17 cellular contexts compared by ENCODE assay signal in the genomic region with DNA sequence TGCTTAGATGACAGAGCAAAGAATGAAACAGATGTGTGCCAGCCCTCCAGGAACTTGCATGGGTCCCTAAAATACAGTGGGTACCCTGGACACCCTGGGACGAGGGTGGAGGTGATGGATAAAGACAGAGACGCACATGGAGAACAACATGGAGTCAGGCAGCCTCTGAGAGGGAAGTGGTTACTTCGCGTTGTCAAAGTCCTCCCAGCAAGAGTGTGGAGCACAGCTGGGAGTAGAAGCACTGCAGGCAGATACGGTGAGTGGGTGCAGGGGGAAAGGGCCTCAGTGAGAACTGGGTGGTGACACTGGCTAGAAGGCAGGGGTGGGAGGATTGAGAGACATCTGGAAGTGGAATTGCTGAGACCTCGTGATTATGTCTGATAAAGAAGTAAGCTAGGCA.
DNase-seq lines count a peak whose midpoint lies in the region; ATAC-seq and TF ChIP-seq lines count a peak whose summit lies in the region.
"Had no signal": no experiment of that assay in that cellular context is flagged by ENCODE, and none has a peak within 500 bp of the region (broad histone marks: within the 10 kb centered on the region; RNA-seq: fewer than 3 reads in every experiment).

No MANE protein-coding gene starts in this region.

- H3K27me3 Mint-ChIP-seq in neural progenitor cell (ENCODE audit: insufficient read depth, low read depth): peaks cover 12% of the 10 kb centered on the region

- ATAC-seq in upper lobe of right lung (no peak), GM21360 (IDR thresholded peaks at IDR 0.05; ENCODE audit: unreplicated experiment) (no peak)
- ATAC-seq: GM23338 had no signal

- H3K4me1 Mint-ChIP-seq in neural progenitor cell: no peaks in the 10 kb centered on the region
- H3K4me1 Mint-ChIP-seq: B cell; CD14-positive monocyte; CD8-positive, alpha-beta memory T cell; GM23338 had no signal

- H3K9me3 ChIP-seq in neural progenitor cell (ENCODE audit: low read depth) (peaks cover 3% of the 10 kb centered on the region), upper lobe of right lung (no peaks in the 10 kb centered on the region)

- H3K4me3 Mint-ChIP-seq in neural progenitor cell: no peak overlapping the region
- H3K4me3 Mint-ChIP-seq: B cell; CD14-positive monocyte; CD4-positive, alpha-beta T cell; CD8-positive, alpha-beta memory T cell; GM23338; HFFc6 had no signal

- H3K4me2 ChIP-seq in neural progenitor cell: no peak overlapping the region
- H3K4me2 ChIP-seq: GM23338 had no signal

- no peaks in the 10 kb centered on the region for H3K79me2 ChIP-seq in neural progenitor cell (ENCODE audit: low read depth)

- intact Hi-C loops in upper lobe of right lung (cut with DNase I) (no loop called here), posterior cingulate gyrus (cut with DNase I) (no loop called here)

- H3K27ac Mint-ChIP-seq in neural progenitor cell: peak overlapping the region; percentile 9
- H3K27ac Mint-ChIP-seq: B cell; CD4-positive, alpha-beta T cell; CD8-positive, alpha-beta memory T cell; GM23338; HFFc6 had no signal

- no peaks in the 10 kb centered on the region for H3K4me1 ChIP-seq in neural progenitor cell
- H3K4me1 ChIP-seq in upper lobe of right lung: no peaks in the 10 kb centered on the region
- H3K4me1 ChIP-seq: HAP-1 had no signal

- no peaks in the 10 kb centered on the region for H3K36me3 ChIP-seq in neural progenitor cell
- H3K36me3 ChIP-seq in upper lobe of right lung: no peaks in the 10 kb centered on the region
- H3K36me3 ChIP-seq: BLaER1 treated with 17β-estradiol and CSF1 and Interleukin-3, amounts not matched to agents 10 nM and 100 nM; HAP-1 had no signal

- H3K27me3 ChIP-seq in neural progenitor cell: no peaks in the 10 kb centered on the region
- no peaks in the 10 kb centered on the region for H3K27me3 ChIP-seq in upper lobe of right lung
- H3K27me3 ChIP-seq: BLaER1 treated with 17β-estradiol and CSF1 and Interleukin-3, amounts not matched to agents 10 nM and 100 nM had no signal

- peaks cover 28% of the 10 kb centered on the region for H3K9me3 Mint-ChIP-seq in neural progenitor cell

- no peak overlapping the region for H3K9ac ChIP-seq in neural progenitor cell
- H3K9ac ChIP-seq: BLaER1 treated with 17β-estradiol and CSF1 and Interleukin-3, amounts not matched to agents 10 nM and 100 nM had no signal

- H3K27ac ChIP-seq in neural progenitor cell (no peak overlapping the region), upper lobe of right lung (no peak overlapping the region)
- H3K27ac ChIP-seq: BLaER1 treated with 17β-estradiol and CSF1 and Interleukin-3, amounts not matched to agents 10 nM and 100 nM had no signal

- no peaks in the 10 kb centered on the region for H4K20me1 ChIP-seq in neural progenitor cell (ENCODE audit: low read depth)
- H4K20me1 ChIP-seq: BLaER1 treated with 17β-estradiol and CSF1 and Interleukin-3, amounts not matched to agents 10 nM and 100 nM had no signal

- H3K4me3 ChIP-seq in neural progenitor cell (no peak overlapping the region), upper lobe of right lung (no peak overlapping the region)
- H3K4me3 ChIP-seq: BLaER1 treated with 17β-estradiol and CSF1 and Interleukin-3, amounts not matched to agents 10 nM and 100 nM; GM23338; HAP-1 had no signal

- DNase-seq in ecto neural progenitor cell (ENCODE audit: low spot score) (peak; percentile 21), neural progenitor cell (ENCODE audit: low spot score) (no peak), upper lobe of right lung (peak; percentile 18), DMS53 treated with DMSO at 0.1 percent for 48 hours (lab: John Stamatoyannopoulos, UW; ENCODE audit: unreplicated experiment) (no peak), posterior cingulate gyrus (no peak)
- DNase-seq: CD4-positive, alpha-beta T cell; CD8-positive, alpha-beta memory T cell; DMS 273 treated with DMSO at 0.1 percent for 48 hours; DMS79 treated with DMSO at 0.1 percent for 48 hours; GF-D8; HFFc6 had no signal

- no peaks in the 10 kb centered on the region for H3F3A ChIP-seq in neural progenitor cell (ENCODE audit: low read depth)

- H3K36me3 Mint-ChIP-seq in neural progenitor cell: no peaks in the 10 kb centered on the region
- H3K36me3 Mint-ChIP-seq: CD14-positive monocyte; CD8-positive, alpha-beta memory T cell had no signal

- TF ChIP-seq CTCF in neural progenitor cell (IDR thresholded peaks at IDR 0.05) (no peak), upper lobe of right lung (IDR thresholded peaks at IDR 0.05) (no peak)

- no peak overlapping the region for H2AFZ ChIP-seq in neural progenitor cell (replicated peaks)
- H2AFZ ChIP-seq: GM23338 had no signal

Comparison
In these comparisons a context has a peak if more than half of its experiments do, and no peak if none do; other contexts are left out.
1. DNase-seq: peak in ecto neural progenitor cell (single experiment) and upper lobe of right lung (single experiment); none in neural progenitor cell (single experiment), DMS53 treated with DMSO at 0.1 percent for 48 hours (single experiment) and posterior cingulate gyrus (0 of 10).